Comparison of ENCODE assay signal across 1 cellular context in genomic region chr18:32018331-32019250, GRCh38.
TF ChIP-seq lines count a peak whose summit lies in the region.

Gene RNF125, plus strand, starts transcription at chr18:32018825. Its CDS starts 39 bp downstream, at chr18:32018864.

TF ChIP-seq in WTC11, 78 proteins besides CTCF, POLR2A, EP300 and RAD21 (continued from another document):
- TF ChIP-seq, protein P1, sequence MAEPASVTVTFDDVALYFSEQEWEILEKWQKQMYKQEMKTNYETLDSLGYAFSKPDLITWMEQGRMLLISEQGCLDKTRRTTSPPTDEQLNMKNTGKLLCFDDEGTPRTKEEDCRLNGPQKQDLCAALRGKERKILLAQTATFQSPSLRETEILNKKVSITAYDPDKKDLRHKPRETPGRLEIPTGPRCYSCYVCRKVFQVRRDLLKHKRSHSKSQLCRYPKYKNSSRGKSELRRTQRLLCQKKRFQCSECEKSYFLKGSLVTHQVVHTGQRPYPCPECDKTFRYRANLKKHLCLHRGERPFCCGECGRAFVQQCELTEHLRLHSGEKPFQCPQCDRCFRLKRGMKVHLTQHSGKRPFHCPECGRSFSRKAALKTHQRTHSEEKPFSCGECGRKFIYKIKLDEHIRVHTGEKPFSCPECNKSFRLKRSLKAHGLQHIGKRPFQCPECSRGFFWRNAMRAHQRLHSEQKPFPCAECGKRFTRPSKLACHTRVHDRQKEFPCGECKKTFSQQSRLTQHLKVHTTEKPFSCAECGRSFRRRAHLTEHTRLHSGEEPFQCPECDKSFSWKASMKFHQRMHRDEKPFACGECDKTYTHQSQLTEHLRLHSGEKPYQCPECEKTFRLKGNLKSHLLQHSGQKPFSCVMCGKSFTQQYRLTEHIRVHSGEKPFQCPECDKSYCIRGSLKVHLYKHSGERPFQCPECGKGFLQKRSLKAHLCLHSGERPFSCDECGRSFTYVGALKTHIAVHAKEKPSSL (CRISPR knock-in tag; conservative IDR thresholded peaks at IDR 0.05): no peak
- no peak for TF ChIP-seq ZNF423 (CRISPR knock-in tag; IDR thresholded peaks at IDR 0.05)
- TF ChIP-seq PRDM15 (CRISPR knock-in tag; IDR thresholded peaks at IDR 0.05): peak; percentile 62
- 0 out of 2 replicates have a peak, but pooled peaks have one; percentile 50 for TF ChIP-seq ELF4 (CRISPR knock-in tag; IDR thresholded peaks at IDR 0.05; ENCODE audit: low read depth)
- TF ChIP-seq GABPB1 (CRISPR knock-in tag; IDR thresholded peaks at IDR 0.05): peak; percentile 76; the same call in 1 of the 2 replicates
- no peak for TF ChIP-seq PRRX2 (CRISPR knock-in tag; IDR thresholded peaks at IDR 0.05)
- TF ChIP-seq ATF1 (CRISPR knock-in tag; IDR thresholded peaks at IDR 0.05): peak; percentile 80; the same call in 1 of the 2 replicates
- TF ChIP-seq CBFB (CRISPR knock-in tag; IDR thresholded peaks at IDR 0.05; ENCODE audit: low read depth): 0 out of 2 replicates have a peak, but pooled peaks have one; percentile 25
- TF ChIP-seq RELA (CRISPR knock-in tag; IDR thresholded peaks at IDR 0.05; ENCODE audit: borderline replicate concordance): peak; percentile 93; the same call in 1 of the 2 replicates
- no peak for TF ChIP-seq NFATC4 (CRISPR knock-in tag; IDR thresholded peaks at IDR 0.05)
- peak; percentile 29; the same call in 1 of the 2 replicates for TF ChIP-seq ERG (CRISPR knock-in tag; IDR thresholded peaks at IDR 0.05)
- no peak for TF ChIP-seq RORB (CRISPR knock-in tag; IDR thresholded peaks at IDR 0.05)
- no peak for TF ChIP-seq MLX (CRISPR knock-in tag; IDR thresholded peaks at IDR 0.05)
- TF ChIP-seq KAT7 (CRISPR knock-in tag; IDR thresholded peaks at IDR 0.05; ENCODE audit: borderline replicate concordance): 0 out of 2 replicates have a peak, but pooled peaks have one; percentile 63
- TF ChIP-seq, protein P2, sequence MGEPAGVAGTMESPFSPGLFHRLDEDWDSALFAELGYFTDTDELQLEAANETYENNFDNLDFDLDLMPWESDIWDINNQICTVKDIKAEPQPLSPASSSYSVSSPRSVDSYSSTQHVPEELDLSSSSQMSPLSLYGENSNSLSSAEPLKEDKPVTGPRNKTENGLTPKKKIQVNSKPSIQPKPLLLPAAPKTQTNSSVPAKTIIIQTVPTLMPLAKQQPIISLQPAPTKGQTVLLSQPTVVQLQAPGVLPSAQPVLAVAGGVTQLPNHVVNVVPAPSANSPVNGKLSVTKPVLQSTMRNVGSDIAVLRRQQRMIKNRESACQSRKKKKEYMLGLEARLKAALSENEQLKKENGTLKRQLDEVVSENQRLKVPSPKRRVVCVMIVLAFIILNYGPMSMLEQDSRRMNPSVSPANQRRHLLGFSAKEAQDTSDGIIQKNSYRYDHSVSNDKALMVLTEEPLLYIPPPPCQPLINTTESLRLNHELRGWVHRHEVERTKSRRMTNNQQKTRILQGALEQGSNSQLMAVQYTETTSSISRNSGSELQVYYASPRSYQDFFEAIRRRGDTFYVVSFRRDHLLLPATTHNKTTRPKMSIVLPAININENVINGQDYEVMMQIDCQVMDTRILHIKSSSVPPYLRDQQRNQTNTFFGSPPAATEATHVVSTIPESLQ (CRISPR knock-in tag; IDR thresholded peaks at IDR 0.05): no peak
- TF ChIP-seq AFF4 (CRISPR knock-in tag; IDR thresholded peaks at IDR 0.05; ENCODE audit: borderline replicate concordance): peak; percentile 76; the same call in 1 of the 2 replicates
- 0 out of 2 replicates have a peak, but pooled peaks have one; percentile 39 for TF ChIP-seq TP53 (CRISPR knock-in tag; IDR thresholded peaks at IDR 0.05)
- TF ChIP-seq, protein P3, sequence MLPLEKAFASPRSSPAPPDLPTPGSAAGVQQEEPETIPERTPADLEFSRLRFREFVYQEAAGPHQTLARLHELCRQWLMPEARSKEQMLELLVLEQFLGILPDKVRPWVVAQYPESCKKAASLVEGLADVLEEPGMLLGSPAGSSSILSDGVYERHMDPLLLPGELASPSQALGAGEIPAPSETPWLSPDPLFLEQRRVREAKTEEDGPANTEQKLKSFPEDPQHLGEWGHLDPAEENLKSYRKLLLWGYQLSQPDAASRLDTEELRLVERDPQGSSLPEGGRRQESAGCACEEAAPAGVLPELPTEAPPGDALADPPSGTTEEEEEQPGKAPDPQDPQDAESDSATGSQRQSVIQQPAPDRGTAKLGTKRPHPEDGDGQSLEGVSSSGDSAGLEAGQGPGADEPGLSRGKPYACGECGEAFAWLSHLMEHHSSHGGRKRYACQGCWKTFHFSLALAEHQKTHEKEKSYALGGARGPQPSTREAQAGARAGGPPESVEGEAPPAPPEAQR (CRISPR knock-in tag; IDR thresholded peaks at IDR 0.05): no peak
- no peak for TF ChIP-seq ZNF396 (CRISPR knock-in tag; IDR thresholded peaks at IDR 0.05; ENCODE audit: borderline replicate concordance)
- no peak for TF ChIP-seq USF2 (CRISPR knock-in tag; IDR thresholded peaks at IDR 0.05)
- TF ChIP-seq, protein P4, sequence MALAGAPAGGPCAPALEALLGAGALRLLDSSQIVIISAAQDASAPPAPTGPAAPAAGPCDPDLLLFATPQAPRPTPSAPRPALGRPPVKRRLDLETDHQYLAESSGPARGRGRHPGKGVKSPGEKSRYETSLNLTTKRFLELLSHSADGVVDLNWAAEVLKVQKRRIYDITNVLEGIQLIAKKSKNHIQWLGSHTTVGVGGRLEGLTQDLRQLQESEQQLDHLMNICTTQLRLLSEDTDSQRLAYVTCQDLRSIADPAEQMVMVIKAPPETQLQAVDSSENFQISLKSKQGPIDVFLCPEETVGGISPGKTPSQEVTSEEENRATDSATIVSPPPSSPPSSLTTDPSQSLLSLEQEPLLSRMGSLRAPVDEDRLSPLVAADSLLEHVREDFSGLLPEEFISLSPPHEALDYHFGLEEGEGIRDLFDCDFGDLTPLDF (CRISPR knock-in tag; IDR thresholded peaks at IDR 0.05): 0 out of 2 replicates have a peak, but pooled peaks have one; percentile 73
- TF ChIP-seq, protein P5, sequence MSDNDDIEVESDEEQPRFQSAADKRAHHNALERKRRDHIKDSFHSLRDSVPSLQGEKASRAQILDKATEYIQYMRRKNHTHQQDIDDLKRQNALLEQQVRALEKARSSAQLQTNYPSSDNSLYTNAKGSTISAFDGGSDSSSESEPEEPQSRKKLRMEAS (CRISPR knock-in tag; IDR thresholded peaks at IDR 0.05): peak; percentile 90
